Comparison of ENCODE assay signal across 9 cellular contexts in genomic region chr3:100105536-100105935, GRCh38. TPM values are rescaled to one million over a fixed set of nuclear protein-coding genes. Genes with fewer than 3 reads are reported as not detected.
DNase-seq lines count a peak whose midpoint lies in the region; ATAC-seq and TF ChIP-seq lines count a peak whose summit lies in the region.
"Had no signal": no experiment of that assay in that cellular context is flagged by ENCODE, and none has a peak within 500 bp of the region (broad histone marks: within the 10 kb centered on the region; RNA-seq: fewer than 3 reads in every experiment).

No MANE protein-coding gene starts in this region.

- TF ChIP-seq POLR2A in NB4 (IDR thresholded peaks at IDR 0.05; ENCODE audit: extremely low read depth, insufficient read length) (no peak), ovary (IDR thresholded peaks at IDR 0.05) (no peak), suprapubic skin (IDR thresholded peaks at IDR 0.05) (no peak)

- no peaks in the 10 kb centered on the region for H3K9me3 ChIP-seq in ovary
- H3K9me3 ChIP-seq in suprapubic skin: no peaks in the 10 kb centered on the region
- H3K9me3 ChIP-seq in CD8-positive, alpha-beta T cell (ENCODE audit: low read length): no peaks in the 10 kb centered on the region

- H3K4me3 ChIP-seq in NB4 (ENCODE audit: low read depth, low read length) (no peak overlapping the region), ovary (no peak overlapping the region), suprapubic skin (no peak overlapping the region)
- H3K4me3 ChIP-seq in CD8-positive, alpha-beta T cell (ENCODE audit: low read depth, low read length): no peak overlapping the region

- no peak overlapping the region for H3K4me3 Mint-ChIP-seq in CD8-positive, alpha-beta T cell

- peaks cover 6% of the 10 kb centered on the region for H3K36me3 Mint-ChIP-seq in CD8-positive, alpha-beta T cell

- H3K36me3 ChIP-seq in ovary: no peaks in the 10 kb centered on the region
- H3K36me3 ChIP-seq in suprapubic skin: no peaks in the 10 kb centered on the region
- no peaks in the 10 kb centered on the region for H3K36me3 ChIP-seq in CD8-positive, alpha-beta T cell (ENCODE audit: insufficient read depth, low read length)

- CTCF ChIA-PET in CD8-positive, alpha-beta T cell (lab: Charles Lee): interaction anchor here (1.1 to 1.4 kb wide), 2 partner anchors 32 to 37 kb away, joined by 3 to 4 read pairs; no protein-coding TSS in a partner anchor

- H3K27me3 Mint-ChIP-seq in CD8-positive, alpha-beta T cell (ENCODE audit: low read depth): no peaks in the 10 kb centered on the region

- H3K9me3 Mint-ChIP-seq in CD8-positive, alpha-beta T cell: peaks cover 2% of the 10 kb centered on the region

- no peaks in the 10 kb centered on the region for H3K4me1 Mint-ChIP-seq in CD8-positive, alpha-beta T cell (ENCODE audit: low read depth)

- TF ChIP-seq EP300 in ovary (IDR thresholded peaks at IDR 0.05): no peak
- no peak for TF ChIP-seq EP300 in suprapubic skin (IDR thresholded peaks at IDR 0.05)

- H3K27me3 ChIP-seq in ovary (no peaks in the 10 kb centered on the region), suprapubic skin (no peaks in the 10 kb centered on the region)
- no peaks in the 10 kb centered on the region for H3K27me3 ChIP-seq in CD8-positive, alpha-beta T cell (ENCODE audit: insufficient read depth, low read length)

- ATAC-seq in GM18511 (IDR thresholded peaks at IDR 0.05; ENCODE audit: unreplicated experiment) (peak; percentile 39), GM21825 (IDR thresholded peaks at IDR 0.05; ENCODE audit: unreplicated experiment) (peak; percentile 38)
- ATAC-seq in CD8-positive, alpha-beta T cell: no peak
- ATAC-seq: right cardiac atrium had no signal

- intact Hi-C loops in ovary (cut with DNase I) (no loop called here), posterior cingulate gyrus (cut with DNase I) (no loop called here)
- intact Hi-C loops in CD8-positive, alpha-beta T cell (cut with DNase I, micrococcal nuclease): no loop called here

- peak; percentile 60 for DNase-seq in NB4 (ENCODE audit: low read depth)
- peak; percentile 25 for DNase-seq in kidney tubule cell (ENCODE audit: low spot score)
- DNase-seq in ovary: no peak
- no peak for DNase-seq in suprapubic skin (ENCODE audit: low spot score in 2 of 2)
- DNase-seq in CD8-positive, alpha-beta T cell: no peak
- no peak for DNase-seq in posterior cingulate gyrus
- DNase-seq: right cardiac atrium had no signal

- H3K27ac ChIP-seq in ovary (no peak overlapping the region), suprapubic skin (no peak overlapping the region)
- no peak overlapping the region for H3K27ac ChIP-seq in CD8-positive, alpha-beta T cell (ENCODE audit: low read depth, low read length)

- TF ChIP-seq CTCF in NB4 (IDR thresholded peaks at IDR 0.05; ENCODE audit: low read depth, low read length) (no peak), ovary (IDR thresholded peaks at IDR 0.05) (no peak), suprapubic skin (IDR thresholded peaks at IDR 0.05) (no peak)
- TF ChIP-seq CTCF in CD8-positive, alpha-beta T cell (IDR thresholded peaks at IDR 0.05): no peak

- H3K4me1 ChIP-seq in ovary (ENCODE audit: insufficient read depth): peaks cover 19% of the 10 kb centered on the region
- peaks cover 49% of the 10 kb centered on the region for H3K4me1 ChIP-seq in suprapubic skin
- H3K4me1 ChIP-seq in CD8-positive, alpha-beta T cell (ENCODE audit: insufficient read depth, low read length): no peaks in the 10 kb centered on the region

- 70 to 82% (median 78%) methylated on average over 1 of the region's 1 CpG for WGBS in ovary, 3 donors
- 83% methylated on average over 1 of the region's 1 CpG for WGBS in suprapubic skin

- no peak overlapping the region for H3K27ac Mint-ChIP-seq in CD8-positive, alpha-beta T cell

- POLR2A ChIA-PET in CD8-positive, alpha-beta T cell (lab: Charles Lee): no interaction called here

RNA-seq across cellular contexts. Expression of gene FILIP1L, which starts 8.8 kb away (rescaled TPM):
- total RNA-seq in ovary (100 to 1,000 TPM in 4 of 7 donors, 10 to 100 TPM in 3; 23.7 to 174 (median 110) TPM), suprapubic skin (10 to 100 TPM; 14.0 to 19.9 (median 15.9) TPM)
- polyA plus RNA-seq in ovary: 100 to 1,000 TPM in 1 of 2 donors, 10 to 100 TPM in 1; 78.7 to 139 TPM
- under 1 TPM; 0.11 to 0.14 TPM for total RNA-seq in CD8-positive, alpha-beta T cell

Comparison
In these comparisons a context has a peak if more than half of its experiments do, and no peak if none do; other contexts are left out.
1. DNase-seq: peak in NB4 (single experiment) and kidney tubule cell (single experiment); none in ovary (0 of 5), suprapubic skin (0 of 2), CD8-positive, alpha-beta T cell (0 of 7) and posterior cingulate gyrus (0 of 10).
2. RNA of gene FILIP1L, which starts 8.8 kb away (total RNA-seq): 23.7 to 174 TPM in ovary and 14.0 to 19.9 TPM in suprapubic skin; 0.11 to 0.14 TPM in CD8-positive, alpha-beta T cell; every median in the first group is over 10 times any median in the second.